23 cellular contexts compared by ENCODE assay signal in the genomic region with DNA sequence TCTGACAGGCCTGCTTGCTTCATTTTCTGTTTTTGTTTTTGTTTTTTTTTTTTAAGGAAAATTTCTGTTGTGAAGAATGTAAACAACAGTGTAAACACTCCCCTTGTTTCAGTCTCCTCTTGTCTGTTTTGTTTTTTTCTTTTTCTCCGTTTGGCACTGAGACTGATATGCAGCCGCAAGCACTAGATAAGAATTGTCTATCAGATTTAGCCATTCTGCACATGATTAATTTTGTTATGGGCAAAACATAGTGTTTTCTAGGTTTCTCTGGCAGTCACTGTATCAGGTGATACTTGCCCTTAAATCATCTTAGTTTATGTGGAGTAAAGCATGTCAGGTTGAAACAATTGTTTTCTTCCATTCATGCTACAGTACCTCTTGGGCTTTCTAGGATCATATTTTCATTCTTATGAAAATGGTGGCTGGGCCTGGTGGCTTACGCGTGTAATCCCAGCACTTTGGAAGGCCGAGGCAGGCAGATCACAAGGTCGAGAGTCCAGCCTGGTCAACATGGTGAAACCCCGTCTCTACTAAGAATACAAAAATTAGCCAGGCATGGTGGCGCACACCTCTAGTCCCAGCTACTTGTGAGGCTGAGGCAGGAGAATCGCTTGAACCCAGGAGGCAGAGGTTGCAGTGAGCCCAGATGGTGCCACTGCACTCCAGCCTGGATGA. TPM values are rescaled to one million over a fixed set of nuclear protein-coding genes. Genes with fewer than 3 reads are reported as not detected.
DNase-seq lines count a peak whose midpoint lies in the region; ATAC-seq, FAIRE-seq and TF ChIP-seq lines count a peak whose summit lies in the region.
"Had no signal": no experiment of that assay in that cellular context is flagged by ENCODE, and none has a peak within 500 bp of the region (broad histone marks: within the 10 kb centered on the region; RNA-seq: fewer than 3 reads in every experiment).

No MANE protein-coding gene starts in this region.

- no peak for ATAC-seq in activated T-cell treated with anti-CD3 and anti-CD28 coated beads, Interleukin-2, amount 50 U/mL, for 4 hours
- ATAC-seq in activated CD8-positive, alpha-beta T cell treated with anti-CD3 and anti-CD28 coated beads for 36 hours = no peak
- ATAC-seq in naive thymus-derived CD8-positive, alpha-beta T cell = no peak
- ATAC-seq: stimulated activated memory B cell treated with anti-CD40 and anti-IgM and Interleukin-4, amounts not matched to agents 10 μg/mL and 1 μg/mL and 100 μg/mL, for 72 hours had no signal

- no peak for TF ChIP-seq POLR2A in H54 (IDR thresholded peaks at IDR 0.05; ENCODE audit: low read depth, low read length)

- H3K9me3 Mint-ChIP-seq in activated T-cell treated with anti-CD3 and anti-CD28 coated beads, Interleukin-2, amount 50 U/mL, for 4 hours = no peaks in the 10 kb centered on the region
- no peaks in the 10 kb centered on the region for H3K9me3 Mint-ChIP-seq in activated CD8-positive, alpha-beta T cell treated with anti-CD3 and anti-CD28 coated beads for 36 hours
- no peaks in the 10 kb centered on the region for H3K9me3 Mint-ChIP-seq in naive thymus-derived CD8-positive, alpha-beta T cell
- H3K9me3 Mint-ChIP-seq: activated T-helper 1 cell treated with anti-CD3 and anti-CD28 coated beads, Interleukin-12 subunit alpha, Interleukin-12 subunit beta, Interleukin-2, Interleukin-4 antibody, amounts not matched to agents 30 ng/mL and 10 ng/mL and 1 ng/mL, durations not matched to agents 14 hours and 24 hours and 36 hours; naive B cell; stimulated activated memory B cell treated with anti-CD40 and anti-IgM and Interleukin-4, amounts not matched to agents 10 μg/mL and 1 μg/mL and 100 μg/mL, for 72 hours had no signal

- no peak for DNase-seq in activated T-cell treated with anti-CD3 and anti-CD28 coated beads, Interleukin-2, amount 50 U/mL, for 4 hours
- no peak for DNase-seq in activated T-cell treated with anti-CD3 and anti-CD28 coated beads, Interleukin-2, amount 50 U/mL, for 1 hour
- DNase-seq in H54 (ENCODE audit: insufficient read length, low spot score) (no peak), superior temporal gyrus (ENCODE audit: extremely low spot score) (no peak), NCI-H2081 treated with DMSO at 0.1 percent for 48 hours (lab: John Stamatoyannopoulos, UW) (no peak), NCI-H82 (lab: John Stamatoyannopoulos, UW) (no peak)
- no peak for DNase-seq in activated CD8-positive, alpha-beta T cell treated with anti-CD3 and anti-CD28 coated beads for 36 hours
- DNase-seq in naive thymus-derived CD8-positive, alpha-beta T cell = no peak
- DNase-seq: ACHN; HCEC 1CT; Karpas-422; left ventricle myocardium inferior; naive B cell; NCI-H1694; NCI-H2171; NCI-H524; retina; stimulated activated CD4-positive, alpha-beta T cell treated with anti-CD3 and anti-CD28 coated beads, Interleukin-2, amount 100 ng/mL, for 48 hours had no signal

- H3K4me1 Mint-ChIP-seq in activated T-cell treated with anti-CD3 and anti-CD28 coated beads, Interleukin-2, amount 50 U/mL, for 4 hours (ENCODE audit: low read depth) = peaks cover 14% of the 10 kb centered on the region
- H3K4me1 Mint-ChIP-seq in activated CD8-positive, alpha-beta T cell treated with anti-CD3 and anti-CD28 coated beads for 36 hours (ENCODE audit: low read depth) = peaks cover 18% of the 10 kb centered on the region
- H3K4me1 Mint-ChIP-seq in naive thymus-derived CD8-positive, alpha-beta T cell = peaks cover 7 to 18% (median 15%) of the 10 kb centered on the region in 4 donors
- H3K4me1 Mint-ChIP-seq: naive B cell; stimulated activated memory B cell treated with anti-CD40 and anti-IgM and Interleukin-4, amounts not matched to agents 10 μg/mL and 1 μg/mL and 100 μg/mL, for 72 hours had no signal

- peak overlapping the region; percentile 42 for H3K4me3 Mint-ChIP-seq in activated T-cell treated with anti-CD3 and anti-CD28 coated beads, Interleukin-2, amount 50 U/mL, for 4 hours
- H3K4me3 Mint-ChIP-seq in activated CD8-positive, alpha-beta T cell treated with anti-CD3 and anti-CD28 coated beads for 36 hours = no peak overlapping the region
- H3K4me3 Mint-ChIP-seq in naive thymus-derived CD8-positive, alpha-beta T cell = peak overlapping the region in 7 of 10 donors; percentile 8 to 74 (median 30)
- H3K4me3 Mint-ChIP-seq: activated T-helper 1 cell treated with anti-CD3 and anti-CD28 coated beads, Interleukin-12 subunit alpha, Interleukin-12 subunit beta, Interleukin-2, Interleukin-4 antibody, amounts not matched to agents 30 ng/mL and 10 ng/mL and 1 ng/mL, durations not matched to agents 14 hours and 24 hours and 36 hours; stimulated activated memory B cell treated with anti-CD40 and anti-IgM and Interleukin-4, amounts not matched to agents 10 μg/mL and 1 μg/mL and 100 μg/mL, for 72 hours had no signal

- peak overlapping the region; percentile 31 for H3K27ac Mint-ChIP-seq in activated CD8-positive, alpha-beta T cell treated with anti-CD3 and anti-CD28 coated beads for 36 hours
- H3K27ac Mint-ChIP-seq in naive thymus-derived CD8-positive, alpha-beta T cell = peak overlapping the region in 7 of 10 donors; percentile 8 to 80 (median 60)
- H3K27ac Mint-ChIP-seq: naive B cell; stimulated activated memory B cell treated with anti-CD40 and anti-IgM and Interleukin-4, amounts not matched to agents 10 μg/mL and 1 μg/mL and 100 μg/mL, for 72 hours had no signal

- POLR2A ChIA-PET in activated CD8-positive, alpha-beta T cell treated with anti-CD3 and anti-CD28 coated beads for 36 hours (lab: Charles Lee) = no interaction called here
- POLR2A ChIA-PET in naive thymus-derived CD8-positive, alpha-beta T cell (lab: Charles Lee) = interaction anchor here (0.9 kb wide), 1 partner anchor 13 kb away, joined by 3 read pairs; the partner anchor contains the start of gene RBMS1

- no peak for TF ChIP-seq CTCF in activated CD8-positive, alpha-beta T cell treated with anti-CD3 and anti-CD28 coated beads for 36 hours (IDR thresholded peaks at IDR 0.05)

- no peaks in the 10 kb centered on the region for H3K27me3 Mint-ChIP-seq in activated T-cell treated with anti-CD3 and anti-CD28 coated beads, Interleukin-2, amount 50 U/mL, for 4 hours (ENCODE audit: low read depth)
- H3K27me3 Mint-ChIP-seq in activated CD8-positive, alpha-beta T cell treated with anti-CD3 and anti-CD28 coated beads for 36 hours = no peaks in the 10 kb centered on the region
- no peaks in the 10 kb centered on the region for H3K27me3 Mint-ChIP-seq in naive thymus-derived CD8-positive, alpha-beta T cell

- intact Hi-C loops in activated CD8-positive, alpha-beta T cell treated with anti-CD3 and anti-CD28 coated beads for 36 hours (cut with micrococcal nuclease) = no loop called here

- FAIRE-seq in H54 (lab: Jason Lieb, UNC) = peak; percentile 60
- FAIRE-seq: GM12891, HTR-8/SVneo, islet of Langerhans had no signal

- no peaks in the 10 kb centered on the region for H3K36me3 Mint-ChIP-seq in activated T-cell treated with anti-CD3 and anti-CD28 coated beads, Interleukin-2, amount 50 U/mL, for 4 hours (ENCODE audit: insufficient read depth)
- no peaks in the 10 kb centered on the region for H3K36me3 Mint-ChIP-seq in activated CD8-positive, alpha-beta T cell treated with anti-CD3 and anti-CD28 coated beads for 36 hours (ENCODE audit: low read depth)
- no peaks in the 10 kb centered on the region for H3K36me3 Mint-ChIP-seq in naive thymus-derived CD8-positive, alpha-beta T cell
- H3K36me3 Mint-ChIP-seq: naive B cell; stimulated activated memory B cell treated with anti-CD40 and anti-IgM and Interleukin-4, amounts not matched to agents 10 μg/mL and 1 μg/mL and 100 μg/mL, for 72 hours had no signal

- CTCF ChIA-PET in activated CD8-positive, alpha-beta T cell treated with anti-CD3 and anti-CD28 coated beads for 36 hours (lab: Charles Lee) = no interaction called here

RNA-seq across cellular contexts. Expression of gene RBMS1, which starts 12.9 kb away (rescaled TPM):
- 10 to 100 TPM; 47.1 to 63.4 (median 56.3) TPM for total RNA-seq in activated T-cell treated with anti-CD3 and anti-CD28 coated beads, Interleukin-2, amount 50 U/mL, for 4 hours
- 10 to 100 TPM; 35.8 to 38.6 TPM for total RNA-seq in activated CD8-positive, alpha-beta T cell treated with anti-CD3 and anti-CD28 coated beads for 36 hours
- total RNA-seq in naive thymus-derived CD8-positive, alpha-beta T cell = 100 to 1,000 TPM; 106 TPM
- 100 to 1,000 TPM in 2 of 3 donors, 10 to 100 TPM in 1; 80.0 to 125 (median 110) TPM for polyA plus RNA-seq in naive thymus-derived CD8-positive, alpha-beta T cell
